14 cellular contexts compared by ENCODE assay signal in genomic region chr6:158780963-158781691, GRCh38. TPM values are rescaled to one million over a fixed set of nuclear protein-coding genes. Genes with fewer than 3 reads are reported as not detected.
A peak's percentile ranks its signal among the peaks of the same experiment; 100 is the strongest.
DNase-seq lines count a peak whose midpoint lies in the region; ATAC-seq, FAIRE-seq and TF ChIP-seq lines count a peak whose summit lies in the region.
"Had no signal": no experiment of that assay in that cellular context is flagged by ENCODE, and none has a peak within 500 bp of the region (broad histone marks: within the 10 kb centered on the region; RNA-seq: fewer than 3 reads in every experiment).

No MANE protein-coding gene starts in this region.

- H3K27me3 ChIP-seq in K562 (ENCODE audit: control insufficient read depth in 2 of 2, insufficient read depth in 2 of 2, low read length in 2 of 2) (no peaks in the 10 kb centered on the region), lower lobe of right lung (ENCODE audit: low read depth) (no peaks in the 10 kb centered on the region), upper lobe of left lung (no peaks in the 10 kb centered on the region), neural progenitor cell (no peaks in the 10 kb centered on the region)
- H3K27me3 ChIP-seq: cardiac muscle cell had no signal

- no peak for TF ChIP-seq RAD21 in K562 (CRISPR knock-in tag; conservative IDR thresholded peaks at IDR 0.05 in 1 of 2, IDR thresholded peaks at IDR 0.05 in 1 of 2)

- no peaks in the 10 kb centered on the region for H3K27me3 Mint-ChIP-seq in activated naive CD4-positive, alpha-beta T cell treated with anti-CD3 and anti-CD28 coated beads for 36 hours (ENCODE audit: low read depth)
- no peaks in the 10 kb centered on the region for H3K27me3 Mint-ChIP-seq in neural progenitor cell (ENCODE audit: insufficient read depth, low read depth)

- no peaks in the 10 kb centered on the region for H3K9me3 Mint-ChIP-seq in activated naive CD4-positive, alpha-beta T cell treated with anti-CD3 and anti-CD28 coated beads for 36 hours
- no peaks in the 10 kb centered on the region for H3K9me3 Mint-ChIP-seq in neural progenitor cell

- DNase-seq in activated naive CD4-positive, alpha-beta T cell treated with anti-CD3 and anti-CD28 coated beads for 36 hours, result peak; percentile 1
- no peak for DNase-seq in activated naive CD4-positive, alpha-beta T cell treated with anti-CD3 and anti-CD28 coated beads, Interleukin-2, amount 50 U/mL, for 16 hours
- no peak for DNase-seq in K562 (ENCODE audit: extremely low read depth in 1 of 4, low spot score in 3 of 4)
- DNase-seq in lower lobe of right lung, result no peak
- peak in 1 of 2 donors; percentile 74 for DNase-seq in upper lobe of left lung
- DNase-seq in neural progenitor cell (ENCODE audit: low spot score), result no peak
- no peak for DNase-seq in RKO (ENCODE audit: low spot score)
- DNase-seq: left cardiac atrium, NCI-H1436 treated with DMSO at 0.1 percent for 48 hours, T-helper 1 cell had no signal

- no peaks in the 10 kb centered on the region for H3K4me1 ChIP-seq in K562 (replicated peaks in 1 of 2; ENCODE audit: control insufficient read depth in 2 of 2, insufficient read depth in 2 of 2, low read length in 2 of 2)
- peaks cover 16% of the 10 kb centered on the region for H3K4me1 ChIP-seq in lower lobe of right lung
- peaks cover 3 to 34% (median 9%) of the 10 kb centered on the region in 4 donors for H3K4me1 ChIP-seq in upper lobe of left lung
- H3K4me1 ChIP-seq in neural progenitor cell, result no peaks in the 10 kb centered on the region

- H3K9ac ChIP-seq in K562 (ENCODE audit: insufficient read depth in 1 of 2, low read depth in 2 of 2, low read length in 2 of 2) (no peak overlapping the region), neural progenitor cell (no peak overlapping the region)

- ATAC-seq in K562 (no peak), lower lobe of right lung (peak; percentile 50 to 74), upper lobe of left lung (ENCODE audit: low FRiP score in 2 of 2) (peak; percentile 29 to 60), HG03175 (IDR thresholded peaks at IDR 0.05; ENCODE audit: unreplicated experiment) (no peak)

- whole genome bisulfite sequencing in K562 (ENCODE audit: insufficient coverage, low coverage, missing lambda C conversion rate), result 86% methylated on average over 11 of the region's 11 CpGs
- whole genome bisulfite sequencing in upper lobe of left lung, 2 donors, result 62 to 73% methylated on average over 10 to 11 of the region's 11 CpGs

- TF ChIP-seq CTCF in K562 (IDR thresholded peaks at IDR 0.05 in 2 of 3, conservative IDR thresholded peaks at IDR 0.05 in 1 of 3; ENCODE audit: insufficient read depth in 2 of 3, low read depth in 1 of 3, low read length in 3 of 3), result no peak
- no peak for TF ChIP-seq CTCF in lower lobe of right lung (IDR thresholded peaks at IDR 0.05)
- TF ChIP-seq CTCF in upper lobe of left lung (IDR thresholded peaks at IDR 0.05), result no peak
- TF ChIP-seq CTCF in neural progenitor cell (IDR thresholded peaks at IDR 0.05), result no peak

- FAIRE-seq in K562 (lab: Jason Lieb, UNC), result no peak
- FAIRE-seq: GM19239 had no signal

- H3K4me3 ChIP-seq in K562 (no peak overlapping the region), lower lobe of right lung (no peak overlapping the region), upper lobe of left lung (no peak overlapping the region), neural progenitor cell (no peak overlapping the region)
- H3K4me3 ChIP-seq: cardiac muscle cell had no signal

- no peak for TF ChIP-seq EP300 in K562 (IDR thresholded peaks at IDR 0.05; ENCODE audit: low read length)
- TF ChIP-seq EP300 in upper lobe of left lung (IDR thresholded peaks at IDR 0.05), result no peak

- H3K4me2 ChIP-seq in K562 (ENCODE audit: insufficient read depth, low read length) (no peak overlapping the region), neural progenitor cell (no peak overlapping the region)

- BruUV-seq in K562 (replicated peaks; lab: Mats Ljungman, UMichigan), result no TSS peak

- H3K9me3 ChIP-seq in K562 (replicated peaks; ENCODE audit: control insufficient read depth, insufficient read depth, low read depth, low read length) (no peaks in the 10 kb centered on the region), lower lobe of right lung (no peaks in the 10 kb centered on the region), upper lobe of left lung (no peaks in the 10 kb centered on the region), neural progenitor cell (ENCODE audit: low read depth) (no peaks in the 10 kb centered on the region)

- H3K27ac Mint-ChIP-seq in activated naive CD4-positive, alpha-beta T cell treated with anti-CD3 and anti-CD28 coated beads for 36 hours, result no peak overlapping the region
- no peak overlapping the region for H3K27ac Mint-ChIP-seq in neural progenitor cell

- H3K36me3 Mint-ChIP-seq in activated naive CD4-positive, alpha-beta T cell treated with anti-CD3 and anti-CD28 coated beads for 36 hours (ENCODE audit: low read depth), result peaks cover 77% of the 10 kb centered on the region
- peaks cover 59% of the 10 kb centered on the region for H3K36me3 Mint-ChIP-seq in neural progenitor cell

- H2AFZ ChIP-seq in K562 (ENCODE audit: low read depth, low read length) (no peak overlapping the region), neural progenitor cell (replicated peaks) (no peak overlapping the region)

- TF ChIP-seq POLR2A in K562 (conservative IDR thresholded peaks at IDR 0.05) (no peak), upper lobe of left lung (IDR thresholded peaks at IDR 0.05) (no peak)

- H3K9me1 ChIP-seq in K562 (ENCODE audit: control insufficient read depth, insufficient read depth, low read length), result no peaks in the 10 kb centered on the region

- CTCF ChIA-PET in activated naive CD4-positive, alpha-beta T cell treated with anti-CD3 and anti-CD28 coated beads for 36 hours (lab: Charles Lee), result interaction anchor here (0.6 to 1.9 kb wide), 3 partner anchors 9 to 191 kb away, joined by 5 to 9 read pairs (median 5); no protein-coding TSS in a partner anchor
- CTCF ChIA-PET in K562 (lab: Yijun Ruan, JAX; ENCODE audit: low intra/inter-chr PET ratio), result no interaction called here

- peaks cover 30% of the 10 kb centered on the region for H3K4me1 Mint-ChIP-seq in activated naive CD4-positive, alpha-beta T cell treated with anti-CD3 and anti-CD28 coated beads for 36 hours (ENCODE audit: low read depth)
- no peaks in the 10 kb centered on the region for H3K4me1 Mint-ChIP-seq in neural progenitor cell

- H3F3A ChIP-seq in neural progenitor cell (ENCODE audit: low read depth), result no peaks in the 10 kb centered on the region

- H4K20me1 ChIP-seq in K562 (replicated peaks; ENCODE audit: control insufficient read depth, insufficient read depth, low read length) (peaks cover 3% of the 10 kb centered on the region), neural progenitor cell (ENCODE audit: low read depth) (peaks cover 4% of the 10 kb centered on the region)

- H3K36me3 ChIP-seq in K562 (ENCODE audit: control insufficient read depth, insufficient read depth, low read length) (peaks cover 92% of the 10 kb centered on the region), lower lobe of right lung (peaks cover 100% of the 10 kb centered on the region), upper lobe of left lung (peaks cover 42 to 100% (median 82%) of the 10 kb centered on the region in 4 donors), neural progenitor cell (no peaks in the 10 kb centered on the region)

- POLR2A ChIA-PET in K562 (lab: Yijun Ruan, JAX), result interaction anchor here (0.5 to 1.6 kb wide), 7 partner anchors 8 to 40 kb away, joined by 3 to 7 read pairs (median 4); no protein-coding TSS in a partner anchor

- intact Hi-C loops in activated naive CD4-positive, alpha-beta T cell treated with anti-CD3 and anti-CD28 coated beads for 36 hours (cut with micrococcal nuclease), result no loop called here
- intact Hi-C loops in K562 (cut with micrococcal nuclease), result no loop called here
- intact Hi-C loops in lower lobe of right lung (cut with DNase I), result no loop called here

- H3K27ac ChIP-seq in K562 (ENCODE audit: extremely low read depth, low read depth, low read length) (no peak overlapping the region), lower lobe of right lung (peak overlapping the region; percentile 47), upper lobe of left lung (peak overlapping the region in 3 of 4 donors; percentile 47 to 71 (median 61)), neural progenitor cell (no peak overlapping the region)
- H3K27ac ChIP-seq: cardiac muscle cell, HL-60 had no signal

- in situ Hi-C loops in K562 (cut with MboI), result loop anchor here (10.0 kb wide), 1 partner anchor 324 kb away; no protein-coding TSS in a partner anchor

- no peak overlapping the region for H3K4me3 Mint-ChIP-seq in activated naive CD4-positive, alpha-beta T cell treated with anti-CD3 and anti-CD28 coated beads for 36 hours
- no peak overlapping the region for H3K4me3 Mint-ChIP-seq in neural progenitor cell

- no peaks in the 10 kb centered on the region for H3K79me2 ChIP-seq in K562 (ENCODE audit: control insufficient read depth, insufficient read depth, low read length)
- peaks cover 9% of the 10 kb centered on the region for H3K79me2 ChIP-seq in neural progenitor cell (ENCODE audit: low read depth)

TF ChIP-seq in K562, 482 proteins besides CTCF, POLR2A, EP300 and RAD21 (continues in another document):
- no peak for TF ChIP-seq ZFPM2 (CRISPR knock-in tag; IDR thresholded peaks at IDR 0.05)
- no peak for TF ChIP-seq ZC3H4 (CRISPR knock-in tag; IDR thresholded peaks at IDR 0.05; ENCODE audit: borderline replicate concordance)

RNA-seq across cellular contexts. Expression of gene EZR, which starts 38.0 kb away (rescaled TPM):
- 100 to 1,000 TPM; 229 to 230 TPM for total RNA-seq in activated naive CD4-positive, alpha-beta T cell treated with anti-CD3 and anti-CD28 coated beads for 36 hours
- 49.5 and 70.7 TPM in 2 replicates for total RNA-seq in K562 (2011; cell fraction: chromatin; rRNA removed; ENCODE audit: low replicate concordance)
- 37.9 and 45.2 TPM in 2 replicates for total RNA-seq in K562 (2011; cell fraction: nucleolus; rRNA removed)
- total RNA-seq in K562 (2011; cell fraction: nucleoplasm; rRNA removed), result 44.1 and 48.1 TPM in 2 replicates
- total RNA-seq in K562 (2014; rRNA removed) (161 and 162 TPM in 2 replicates), K562 (2014; rRNA removed; fragmentation: Illumina TruSeq; extraction: Trizol) (71.5 and 72.7 TPM in 2 replicates), K562 (2015; rRNA removed; fragmentation: Illumina TruSeq; extraction: Trizol) (110 and 117 TPM in 2 replicates), K562 (2021) (125 and 143 TPM in 2 replicates), lower lobe of right lung (254 TPM), upper lobe of left lung (100 to 1,000 TPM; 188 to 810 (median 346) TPM), neural progenitor cell (ENCODE audit: low replicate concordance) (52.0 and 61.4 TPM in 2 replicates)
- polyA plus RNA-seq in K562 (2011; rRNA removed) (104 and 135 TPM in 2 replicates), K562 (2014; fragmentation: Illumina TruSeq; extraction: Trizol) (93.0 and 101 TPM in 2 replicates), K562 (2014; fragmentation: Nextera tagmentation; extraction: Ambion mirVana) (10 to 100 TPM; 36.5 to 63.6 TPM), K562 (2014; rRNA removed) (91.5 and 114 TPM in 2 replicates)
- polyA plus RNA-seq in K562 (2011; cell fraction: cytosol; rRNA removed), result 78.6 and 88.6 TPM in 2 replicates
- 91.7 and 156 TPM in 2 replicates for polyA plus RNA-seq in K562 (2011; cell fraction: nucleus; rRNA removed)
- 120 and 126 TPM in 2 replicates for polyA plus RNA-seq in K562 (2012)
- 100 and 114 TPM in 2 replicates for polyA minus RNA-seq in K562 (2011; rRNA and poly(A)+ RNA removed)
- polyA minus RNA-seq in K562 (2011; cell fraction: cytosol; rRNA and poly(A)+ RNA removed), result 69.7 and 85.1 TPM in 2 replicates
- 20.1 and 54.6 TPM in 2 replicates for polyA minus RNA-seq in K562 (2011; cell fraction: nucleus; rRNA and poly(A)+ RNA removed)

Comparison
In these comparisons a context has a peak if more than half of its experiments do, and no peak if none do; other contexts are left out.
1. ATAC-seq: peak in lower lobe of right lung (2 of 2) and upper lobe of left lung (2 of 2); none in K562 (single experiment) and HG03175 (single experiment).
2. H3K27ac ChIP-seq: peak in lower lobe of right lung (single experiment) and upper lobe of left lung (3 of 4); none in K562 (single experiment) and neural progenitor cell (single experiment).